8 cellular contexts compared by ENCODE assay signal in the genomic region with DNA sequence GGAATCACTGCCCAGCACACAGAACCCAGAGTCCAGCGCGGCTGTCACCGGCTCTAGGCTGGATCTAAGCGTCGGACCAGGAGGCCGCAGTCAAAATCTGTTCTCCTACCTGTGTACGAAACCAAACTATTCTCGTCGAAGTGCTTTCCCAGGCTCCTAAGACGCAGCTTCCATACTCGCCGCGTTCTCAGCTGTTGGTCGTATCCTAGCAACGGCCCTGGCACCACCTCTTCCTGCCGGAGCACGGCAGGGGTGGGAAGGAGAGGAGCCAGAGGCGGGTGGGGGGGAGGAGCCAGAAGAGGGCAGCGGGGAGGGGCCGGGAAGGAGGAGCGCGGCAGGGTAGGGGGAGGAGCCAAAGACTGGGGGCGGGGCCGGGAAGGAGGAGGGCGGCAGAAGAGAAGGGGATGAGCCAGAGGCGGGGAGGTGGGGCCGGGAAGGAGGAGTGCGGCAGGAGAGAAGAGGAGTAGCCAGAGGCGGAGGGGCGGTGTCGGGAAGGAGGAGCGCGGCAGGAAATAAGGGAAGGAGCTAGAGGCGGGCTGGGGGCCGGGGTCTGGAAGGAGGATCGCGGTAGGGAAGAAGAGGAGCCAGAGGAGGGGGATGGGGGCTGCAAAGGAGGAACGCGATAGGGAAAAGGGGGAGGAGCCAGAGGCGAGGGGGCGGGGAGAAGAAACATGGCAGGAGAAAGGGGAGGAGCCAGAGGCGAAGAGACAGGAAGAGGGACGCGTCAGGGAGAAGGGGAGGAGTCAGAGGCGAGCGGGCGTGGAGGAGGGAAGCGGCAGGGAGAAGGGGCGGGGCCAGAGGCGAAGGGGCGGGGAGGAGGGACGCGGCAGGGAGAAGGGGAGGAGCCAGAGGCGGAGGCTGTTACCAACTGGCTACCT. TPM values are rescaled to one million over a fixed set of nuclear protein-coding genes. Genes with fewer than 3 reads are reported as not detected.
A peak's percentile ranks its signal among the peaks of the same experiment; 100 is the strongest.
DNase-seq lines count a peak whose midpoint lies in the region; ATAC-seq, FAIRE-seq and TF ChIP-seq lines count a peak whose summit lies in the region.

Gene IQUB, minus strand, starts transcription at position 213 of the 878 bp plus-strand sequence. CDS start 22,255 bp downstream, outside the sequence.

- no peaks in the 10 kb centered on the region for H3K9me3 Mint-ChIP-seq in T-helper 2 cell treated with Interferon-gamma antibody and Interleukin-4, amounts not matched to agents 5 μg/mL and 100 μg/mL, for 36 hours
- H3K9me3 Mint-ChIP-seq in astrocyte (ENCODE audit: unreplicated experiment): no peaks in the 10 kb centered on the region

- H3K27me3 Mint-ChIP-seq in T-helper 2 cell treated with Interferon-gamma antibody and Interleukin-4, amounts not matched to agents 5 μg/mL and 100 μg/mL, for 36 hours (ENCODE audit: low read depth): peaks cover 36% of the 10 kb centered on the region
- H3K27me3 Mint-ChIP-seq in astrocyte (ENCODE audit: low read depth, unreplicated experiment): no peaks in the 10 kb centered on the region

- H4K20me1 ChIP-seq in astrocyte (ENCODE audit: insufficient read depth, low read length): no peaks in the 10 kb centered on the region

- peak within 1 kb of the TSS; percentile 87 for H3K9ac ChIP-seq in astrocyte (ENCODE audit: low read length)
- H3K9ac ChIP-seq in rectal smooth muscle tissue (ENCODE audit: low read length): no peak within 1 kb of the TSS

- H3K9me3 ChIP-seq in astrocyte (ENCODE audit: insufficient read depth, low read depth, low read length) (no peaks in the 10 kb centered on the region), aorta (ENCODE audit: control insufficient read depth, low read length) (no peaks in the 10 kb centered on the region)

- intact Hi-C loops in aorta (cut with DNase I): loop anchor here (2.0 to 10.0 kb wide), 2 partner anchors 22 to 1180 kb away; partner anchors contain the start of gene NDUFA5 (in 1 of the 2)

- no peaks in the 10 kb centered on the region for H3K36me3 Mint-ChIP-seq in T-helper 2 cell treated with Interferon-gamma antibody and Interleukin-4, amounts not matched to agents 5 μg/mL and 100 μg/mL, for 36 hours (ENCODE audit: low read depth)
- H3K36me3 Mint-ChIP-seq in astrocyte (ENCODE audit: low read depth, unreplicated experiment): no peaks in the 10 kb centered on the region

- peak within 1 kb of the TSS; percentile 93 for H3K4me3 ChIP-seq in astrocyte (ENCODE audit: insufficient read depth, low read depth, low read length)
- peak within 1 kb of the TSS; percentile 73 for H3K4me3 ChIP-seq in rectal smooth muscle tissue (ENCODE audit: low read length)
- peak within 1 kb of the TSS; percentile 47 to 67 for H3K4me3 ChIP-seq in aorta (ENCODE audit: low read length in 2 of 2)

- DNase-seq in NCI-H187 treated with DMSO at 0.1 percent for 48 hours (lab: John Stamatoyannopoulos, UW) (peak; percentile 98), astrocyte (ENCODE audit: low read depth) (peak; percentile 81), hepatic stellate cell (ENCODE audit: low spot score) (peak; percentile 91), aorta (peak; percentile 99 to 100)
- DNase-seq in T-helper 2 cell treated with Interferon-gamma antibody and Interleukin-4, amounts not matched to agents 5 μg/mL and 100 μg/mL, for 36 hours (ENCODE audit: low spot score): peak; percentile 89

- H3K79me2 ChIP-seq in astrocyte (ENCODE audit: insufficient read depth, low read length): no peaks in the 10 kb centered on the region

- WGBS in aorta, 2 donors: 1% methylated on average over 53 to 54 of the region's 54 CpGs

- H3K36me3 ChIP-seq in astrocyte (ENCODE audit: insufficient read depth, low read length) (no peaks in the 10 kb centered on the region), rectal smooth muscle tissue (ENCODE audit: control insufficient read depth, insufficient read depth, low read length) (no peaks in the 10 kb centered on the region), aorta (ENCODE audit: control insufficient read depth in 1 of 2, insufficient read depth in 2 of 2, low read length in 1 of 2) (no peaks in the 10 kb centered on the region)

- ATAC-seq in GM18502 (IDR thresholded peaks at IDR 0.05; ENCODE audit: poor library complexity, unreplicated experiment) (peak; percentile 87), HG02943 (IDR thresholded peaks at IDR 0.05; ENCODE audit: low read depth, unreplicated experiment) (peak; percentile 64), aorta (ENCODE audit: low FRiP score) (peak; percentile 99)

- H3K27ac ChIP-seq in astrocyte (ENCODE audit: low read depth, low read length) (peak within 1 kb of the TSS; percentile 76), rectal smooth muscle tissue (ENCODE audit: low read depth, low read length) (peak within 1 kb of the TSS; percentile 89), aorta (ENCODE audit: low read depth in 1 of 2, low read length in 2 of 2) (peak within 1 kb of the TSS in 1 of 2 donors; percentile 49)

- H3K4me2 ChIP-seq in astrocyte (ENCODE audit: low read length): peak within 1 kb of the TSS; percentile 97

- H3K4me3 Mint-ChIP-seq in T-helper 2 cell treated with Interferon-gamma antibody and Interleukin-4, amounts not matched to agents 5 μg/mL and 100 μg/mL, for 36 hours: peak within 1 kb of the TSS; percentile 89
- peak within 1 kb of the TSS; percentile 90 for H3K4me3 Mint-ChIP-seq in astrocyte (ENCODE audit: unreplicated experiment)

- H3K4me1 ChIP-seq in astrocyte (ENCODE audit: insufficient read depth, low read length) (peaks cover 15% of the 10 kb centered on the region), rectal smooth muscle tissue (ENCODE audit: control insufficient read depth, insufficient read depth, low read length) (no peaks in the 10 kb centered on the region), aorta (ENCODE audit: control insufficient read depth in 1 of 2, insufficient read depth in 2 of 2, low read length in 2 of 2) (no peaks in the 10 kb centered on the region)

- H2AFZ ChIP-seq in astrocyte (ENCODE audit: low read depth, low read length): peak within 1 kb of the TSS; percentile 99

- H3K4me1 Mint-ChIP-seq in T-helper 2 cell treated with Interferon-gamma antibody and Interleukin-4, amounts not matched to agents 5 μg/mL and 100 μg/mL, for 36 hours (ENCODE audit: low read depth): peaks cover 22% of the 10 kb centered on the region
- peaks cover 13% of the 10 kb centered on the region for H3K4me1 Mint-ChIP-seq in astrocyte (ENCODE audit: low read depth, unreplicated experiment)

- no peak for TF ChIP-seq CTCF in astrocyte (IDR thresholded peaks at IDR 0.05; ENCODE audit: insufficient read depth, low read depth, low read length)

- H3K27ac Mint-ChIP-seq in T-helper 2 cell treated with Interferon-gamma antibody and Interleukin-4, amounts not matched to agents 5 μg/mL and 100 μg/mL, for 36 hours: peak within 1 kb of the TSS; percentile 84
- peak within 1 kb of the TSS; percentile 91 for H3K27ac Mint-ChIP-seq in astrocyte (ENCODE audit: unreplicated experiment)

- H3K27me3 ChIP-seq in astrocyte (ENCODE audit: insufficient read depth, low read length) (no peaks in the 10 kb centered on the region), rectal smooth muscle tissue (ENCODE audit: control insufficient read depth, insufficient read depth, low read length) (no peaks in the 10 kb centered on the region), aorta (ENCODE audit: control insufficient read depth in 1 of 2, insufficient read depth in 2 of 2, low read length in 1 of 2) (no peaks in the 10 kb centered on the region)

- FAIRE-seq in astrocyte (lab: Jason Lieb, UNC): no peak

RNA-seq across cellular contexts. Expression of gene IQUB, which starts in this region (rescaled TPM):
- total RNA-seq in astrocyte: 0.50 and 0.59 TPM in 2 replicates
- total RNA-seq in aorta: under 1 TPM; 0.39 to 0.81 TPM
- under 1 TPM in 1 of 2 donors, not detected in 1; 0.59 TPM for polyA plus RNA-seq in aorta

Comparison
In these comparisons a context has a peak if more than half of its experiments do, and no peak if none do; other contexts are left out.
1. Peak in DNase-seq, H3K4me3 ChIP-seq, H3K27ac ChIP-seq, H3K9ac ChIP-seq and H3K4me2 ChIP-seq in astrocyte; RNA of the gene not detected or under 1 TPM.
2. Peak in DNase-seq, ATAC-seq and H3K4me3 ChIP-seq in aorta; RNA of the gene not detected or under 1 TPM.